1 cellular context compared by ENCODE assay signal in genomic region chr10:11757452-11757819, GRCh38.
A peak's percentile ranks its signal among the peaks of the same experiment; 100 is the strongest.
TF ChIP-seq lines count a peak whose summit lies in the region.

No MANE protein-coding gene starts in this region.

TF ChIP-seq in K562, 482 proteins besides CTCF, POLR2A, EP300 and RAD21 (continued from another document and continues in another):
- no peak for TF ChIP-seq TOE1 (IDR thresholded peaks at IDR 0.05; ENCODE audit: borderline replicate concordance)
- no peak for TF ChIP-seq TOE1 (CRISPR knock-in tag; IDR thresholded peaks at IDR 0.05; ENCODE audit: borderline replicate concordance, low read depth)
- no peak for TF ChIP-seq SP1 (CRISPR knock-in tag; IDR thresholded peaks at IDR 0.05)
- no peak for TF ChIP-seq CBX8 (IDR thresholded peaks at IDR 0.05; ENCODE audit: borderline replicate concordance, extremely low read depth, low read depth, low read length, poor library complexity, severe bottlenecking)
- peak; percentile 88 for TF ChIP-seq DACH1 (IDR thresholded peaks at IDR 0.05; ENCODE audit: partially characterized antibody)
- TF ChIP-seq FOXK1 (CRISPR knock-in tag; IDR thresholded peaks at IDR 0.05; ENCODE audit: borderline replicate concordance) = no peak
- no peak for TF ChIP-seq SIN3B (IDR thresholded peaks at IDR 0.05; ENCODE audit: low read depth)
- no peak for TF ChIP-seq TRIM25 (IDR thresholded peaks at IDR 0.05; ENCODE audit: borderline replicate concordance)
- no peak for TF ChIP-seq TCFL5 (CRISPR knock-in tag; conservative IDR thresholded peaks at IDR 0.05)
- peak; percentile 25; the same call in 1 of the 2 replicates for TF ChIP-seq ZFX (CRISPR knock-in tag; IDR thresholded peaks at IDR 0.05)
- TF ChIP-seq NR2C1 (IDR thresholded peaks at IDR 0.05) = peak; percentile 42; the same call in 1 of the 2 replicates
- TF ChIP-seq NR2C1 (tag; IDR thresholded peaks at IDR 0.05) = peak; percentile 58; the same call in 1 of the 2 replicates
- TF ChIP-seq TRIM24 (IDR thresholded peaks at IDR 0.05) = 0 out of 4 replicates have a peak, but pooled peaks of 1 of the 2 experiments have one; percentile 9
- no peak for TF ChIP-seq IRF2 (CRISPR knock-in tag; IDR thresholded peaks at IDR 0.05)
- TF ChIP-seq MAFG (tag; conservative IDR thresholded peaks at IDR 0.05) = peak; percentile 86
- TF ChIP-seq IFI16 (CRISPR knock-in tag; IDR thresholded peaks at IDR 0.05) = no peak
- 0 out of 2 replicates have a peak, but pooled peaks have one; percentile 13 for TF ChIP-seq MYC (IDR thresholded peaks at IDR 0.05; ENCODE audit: low read depth, low read length)
- no peak for TF ChIP-seq MYC (CRISPR knock-in tag; IDR thresholded peaks at IDR 0.05; ENCODE audit: borderline replicate concordance, low read depth)
- TF ChIP-seq, protein P1, sequence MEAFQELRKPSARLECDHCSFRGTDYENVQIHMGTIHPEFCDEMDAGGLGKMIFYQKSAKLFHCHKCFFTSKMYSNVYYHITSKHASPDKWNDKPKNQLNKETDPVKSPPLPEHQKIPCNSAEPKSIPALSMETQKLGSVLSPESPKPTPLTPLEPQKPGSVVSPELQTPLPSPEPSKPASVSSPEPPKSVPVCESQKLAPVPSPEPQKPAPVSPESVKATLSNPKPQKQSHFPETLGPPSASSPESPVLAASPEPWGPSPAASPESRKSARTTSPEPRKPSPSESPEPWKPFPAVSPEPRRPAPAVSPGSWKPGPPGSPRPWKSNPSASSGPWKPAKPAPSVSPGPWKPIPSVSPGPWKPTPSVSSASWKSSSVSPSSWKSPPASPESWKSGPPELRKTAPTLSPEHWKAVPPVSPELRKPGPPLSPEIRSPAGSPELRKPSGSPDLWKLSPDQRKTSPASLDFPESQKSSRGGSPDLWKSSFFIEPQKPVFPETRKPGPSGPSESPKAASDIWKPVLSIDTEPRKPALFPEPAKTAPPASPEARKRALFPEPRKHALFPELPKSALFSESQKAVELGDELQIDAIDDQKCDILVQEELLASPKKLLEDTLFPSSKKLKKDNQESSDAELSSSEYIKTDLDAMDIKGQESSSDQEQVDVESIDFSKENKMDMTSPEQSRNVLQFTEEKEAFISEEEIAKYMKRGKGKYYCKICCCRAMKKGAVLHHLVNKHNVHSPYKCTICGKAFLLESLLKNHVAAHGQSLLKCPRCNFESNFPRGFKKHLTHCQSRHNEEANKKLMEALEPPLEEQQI (IDR thresholded peaks at IDR 0.05) = no peak
- TF ChIP-seq ZNF232 (CRISPR knock-in tag; IDR thresholded peaks at IDR 0.05) = no peak
- TF ChIP-seq TAF7 (tag; IDR thresholded peaks at IDR 0.05) = no peak
- no peak for TF ChIP-seq DDX20 (tag; IDR thresholded peaks at IDR 0.05; ENCODE audit: low read depth)
- TF ChIP-seq ARID1B (IDR thresholded peaks at IDR 0.05) = peak; percentile 83
- no peak for TF ChIP-seq RFX7 (CRISPR knock-in tag; IDR thresholded peaks at IDR 0.05)
- TF ChIP-seq, protein P2, sequence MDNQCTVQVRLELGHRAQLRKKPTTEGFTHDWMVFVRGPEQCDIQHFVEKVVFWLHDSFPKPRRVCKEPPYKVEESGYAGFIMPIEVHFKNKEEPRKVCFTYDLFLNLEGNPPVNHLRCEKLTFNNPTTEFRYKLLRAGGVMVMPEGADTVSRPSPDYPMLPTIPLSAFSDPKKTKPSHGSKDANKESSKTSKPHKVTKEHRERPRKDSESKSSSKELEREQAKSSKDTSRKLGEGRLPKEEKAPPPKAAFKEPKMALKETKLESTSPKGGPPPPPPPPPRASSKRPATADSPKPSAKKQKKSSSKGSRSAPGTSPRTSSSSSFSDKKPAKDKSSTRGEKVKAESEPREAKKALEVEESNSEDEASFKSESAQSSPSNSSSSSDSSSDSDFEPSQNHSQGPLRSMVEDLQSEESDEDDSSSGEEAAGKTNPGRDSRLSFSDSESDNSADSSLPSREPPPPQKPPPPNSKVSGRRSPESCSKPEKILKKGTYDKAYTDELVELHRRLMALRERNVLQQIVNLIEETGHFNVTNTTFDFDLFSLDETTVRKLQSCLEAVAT (IDR thresholded peaks at IDR 0.05) = no peak
- TF ChIP-seq SMC3 (conservative IDR thresholded peaks at IDR 0.05; ENCODE audit: insufficient read depth, low read depth, low read length) = no peak
- peak in 1 of 2 experiments; percentile 75; a peak in 1 of 4 replicates for TF ChIP-seq TBL1XR1 (IDR thresholded peaks at IDR 0.05; ENCODE audit: low read length in 2 of 2)
- TF ChIP-seq, protein P3, sequence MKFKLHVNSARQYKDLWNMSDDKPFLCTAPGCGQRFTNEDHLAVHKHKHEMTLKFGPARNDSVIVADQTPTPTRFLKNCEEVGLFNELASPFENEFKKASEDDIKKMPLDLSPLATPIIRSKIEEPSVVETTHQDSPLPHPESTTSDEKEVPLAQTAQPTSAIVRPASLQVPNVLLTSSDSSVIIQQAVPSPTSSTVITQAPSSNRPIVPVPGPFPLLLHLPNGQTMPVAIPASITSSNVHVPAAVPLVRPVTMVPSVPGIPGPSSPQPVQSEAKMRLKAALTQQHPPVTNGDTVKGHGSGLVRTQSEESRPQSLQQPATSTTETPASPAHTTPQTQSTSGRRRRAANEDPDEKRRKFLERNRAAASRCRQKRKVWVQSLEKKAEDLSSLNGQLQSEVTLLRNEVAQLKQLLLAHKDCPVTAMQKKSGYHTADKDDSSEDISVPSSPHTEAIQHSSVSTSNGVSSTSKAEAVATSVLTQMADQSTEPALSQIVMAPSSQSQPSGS (CRISPR knock-in tag; IDR thresholded peaks at IDR 0.05) = no peak
- TF ChIP-seq ZNF263 (CRISPR knock-in tag; IDR thresholded peaks at IDR 0.05; ENCODE audit: borderline replicate concordance) = no peak
- TF ChIP-seq HDAC2 (IDR thresholded peaks at IDR 0.05) = peak; percentile 96
- TF ChIP-seq CREB1 (IDR thresholded peaks at IDR 0.05) = no peak
- no peak for TF ChIP-seq CREB1 (CRISPR knock-in tag; IDR thresholded peaks at IDR 0.05)
- no peak for TF ChIP-seq ETV5 (CRISPR knock-in tag; IDR thresholded peaks at IDR 0.05; ENCODE audit: low read depth)
- TF ChIP-seq NFXL1 (CRISPR knock-in tag; IDR thresholded peaks at IDR 0.05) = no peak
- TF ChIP-seq HMG20B (CRISPR knock-in tag; IDR thresholded peaks at IDR 0.05) = no peak
- no peak for TF ChIP-seq GTF2F1 (IDR thresholded peaks at IDR 0.05; ENCODE audit: low read depth, low read length)
- no peak for TF ChIP-seq ZNF589 (CRISPR knock-in tag; IDR thresholded peaks at IDR 0.05; ENCODE audit: low read depth)
- TF ChIP-seq ZNF445 (CRISPR knock-in tag; IDR thresholded peaks at IDR 0.05; ENCODE audit: low read depth) = no peak
- no peak for TF ChIP-seq ZNF444 (CRISPR knock-in tag; IDR thresholded peaks at IDR 0.05)
- TF ChIP-seq, protein P4, sequence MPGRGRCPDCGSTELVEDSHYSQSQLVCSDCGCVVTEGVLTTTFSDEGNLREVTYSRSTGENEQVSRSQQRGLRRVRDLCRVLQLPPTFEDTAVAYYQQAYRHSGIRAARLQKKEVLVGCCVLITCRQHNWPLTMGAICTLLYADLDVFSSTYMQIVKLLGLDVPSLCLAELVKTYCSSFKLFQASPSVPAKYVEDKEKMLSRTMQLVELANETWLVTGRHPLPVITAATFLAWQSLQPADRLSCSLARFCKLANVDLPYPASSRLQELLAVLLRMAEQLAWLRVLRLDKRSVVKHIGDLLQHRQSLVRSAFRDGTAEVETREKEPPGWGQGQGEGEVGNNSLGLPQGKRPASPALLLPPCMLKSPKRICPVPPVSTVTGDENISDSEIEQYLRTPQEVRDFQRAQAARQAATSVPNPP (IDR thresholded peaks at IDR 0.05; ENCODE audit: borderline replicate concordance, insufficient read depth, insufficient read length) = no peak
- TF ChIP-seq, protein P5, sequence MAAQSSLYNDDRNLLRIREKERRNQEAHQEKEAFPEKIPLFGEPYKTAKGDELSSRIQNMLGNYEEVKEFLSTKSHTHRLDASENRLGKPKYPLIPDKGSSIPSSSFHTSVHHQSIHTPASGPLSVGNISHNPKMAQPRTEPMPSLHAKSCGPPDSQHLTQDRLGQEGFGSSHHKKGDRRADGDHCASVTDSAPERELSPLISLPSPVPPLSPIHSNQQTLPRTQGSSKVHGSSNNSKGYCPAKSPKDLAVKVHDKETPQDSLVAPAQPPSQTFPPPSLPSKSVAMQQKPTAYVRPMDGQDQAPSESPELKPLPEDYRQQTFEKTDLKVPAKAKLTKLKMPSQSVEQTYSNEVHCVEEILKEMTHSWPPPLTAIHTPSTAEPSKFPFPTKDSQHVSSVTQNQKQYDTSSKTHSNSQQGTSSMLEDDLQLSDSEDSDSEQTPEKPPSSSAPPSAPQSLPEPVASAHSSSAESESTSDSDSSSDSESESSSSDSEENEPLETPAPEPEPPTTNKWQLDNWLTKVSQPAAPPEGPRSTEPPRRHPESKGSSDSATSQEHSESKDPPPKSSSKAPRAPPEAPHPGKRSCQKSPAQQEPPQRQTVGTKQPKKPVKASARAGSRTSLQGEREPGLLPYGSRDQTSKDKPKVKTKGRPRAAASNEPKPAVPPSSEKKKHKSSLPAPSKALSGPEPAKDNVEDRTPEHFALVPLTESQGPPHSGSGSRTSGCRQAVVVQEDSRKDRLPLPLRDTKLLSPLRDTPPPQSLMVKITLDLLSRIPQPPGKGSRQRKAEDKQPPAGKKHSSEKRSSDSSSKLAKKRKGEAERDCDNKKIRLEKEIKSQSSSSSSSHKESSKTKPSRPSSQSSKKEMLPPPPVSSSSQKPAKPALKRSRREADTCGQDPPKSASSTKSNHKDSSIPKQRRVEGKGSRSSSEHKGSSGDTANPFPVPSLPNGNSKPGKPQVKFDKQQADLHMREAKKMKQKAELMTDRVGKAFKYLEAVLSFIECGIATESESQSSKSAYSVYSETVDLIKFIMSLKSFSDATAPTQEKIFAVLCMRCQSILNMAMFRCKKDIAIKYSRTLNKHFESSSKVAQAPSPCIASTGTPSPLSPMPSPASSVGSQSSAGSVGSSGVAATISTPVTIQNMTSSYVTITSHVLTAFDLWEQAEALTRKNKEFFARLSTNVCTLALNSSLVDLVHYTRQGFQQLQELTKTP (IDR thresholded peaks at IDR 0.05; ENCODE audit: low read depth in 1 of 2, partially characterized antibody in 2 of 2) = no peak
- TF ChIP-seq ELK3 (CRISPR knock-in tag; IDR thresholded peaks at IDR 0.05) = no peak
- TF ChIP-seq TCF7L2 (IDR thresholded peaks at IDR 0.05; ENCODE audit: low read depth, low read length) = no peak
- TF ChIP-seq, protein P6, sequence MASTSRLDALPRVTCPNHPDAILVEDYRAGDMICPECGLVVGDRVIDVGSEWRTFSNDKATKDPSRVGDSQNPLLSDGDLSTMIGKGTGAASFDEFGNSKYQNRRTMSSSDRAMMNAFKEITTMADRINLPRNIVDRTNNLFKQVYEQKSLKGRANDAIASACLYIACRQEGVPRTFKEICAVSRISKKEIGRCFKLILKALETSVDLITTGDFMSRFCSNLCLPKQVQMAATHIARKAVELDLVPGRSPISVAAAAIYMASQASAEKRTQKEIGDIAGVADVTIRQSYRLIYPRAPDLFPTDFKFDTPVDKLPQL (IDR thresholded peaks at IDR 0.05; ENCODE audit: extremely low read depth, insufficient read length) = no peak
- TF ChIP-seq ATF3 (IDR thresholded peaks at IDR 0.05) = peak; percentile 50; the same call in 1 of the 2 replicates
- no peak; the same call in 1 of the 2 replicates for TF ChIP-seq ATF3 (CRISPR knock-in tag; conservative IDR thresholded peaks at IDR 0.05)
- TF ChIP-seq TEAD1 (CRISPR knock-in tag; IDR thresholded peaks at IDR 0.05) = no peak
- peak; percentile 84 for TF ChIP-seq BHLHE40 (IDR thresholded peaks at IDR 0.05; ENCODE audit: low read length)
- TF ChIP-seq SOX6 (IDR thresholded peaks at IDR 0.05) = peak; percentile 75
- TF ChIP-seq, protein P7, sequence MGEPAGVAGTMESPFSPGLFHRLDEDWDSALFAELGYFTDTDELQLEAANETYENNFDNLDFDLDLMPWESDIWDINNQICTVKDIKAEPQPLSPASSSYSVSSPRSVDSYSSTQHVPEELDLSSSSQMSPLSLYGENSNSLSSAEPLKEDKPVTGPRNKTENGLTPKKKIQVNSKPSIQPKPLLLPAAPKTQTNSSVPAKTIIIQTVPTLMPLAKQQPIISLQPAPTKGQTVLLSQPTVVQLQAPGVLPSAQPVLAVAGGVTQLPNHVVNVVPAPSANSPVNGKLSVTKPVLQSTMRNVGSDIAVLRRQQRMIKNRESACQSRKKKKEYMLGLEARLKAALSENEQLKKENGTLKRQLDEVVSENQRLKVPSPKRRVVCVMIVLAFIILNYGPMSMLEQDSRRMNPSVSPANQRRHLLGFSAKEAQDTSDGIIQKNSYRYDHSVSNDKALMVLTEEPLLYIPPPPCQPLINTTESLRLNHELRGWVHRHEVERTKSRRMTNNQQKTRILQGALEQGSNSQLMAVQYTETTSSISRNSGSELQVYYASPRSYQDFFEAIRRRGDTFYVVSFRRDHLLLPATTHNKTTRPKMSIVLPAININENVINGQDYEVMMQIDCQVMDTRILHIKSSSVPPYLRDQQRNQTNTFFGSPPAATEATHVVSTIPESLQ (CRISPR knock-in tag; IDR thresholded peaks at IDR 0.05) = no peak
- no peak for TF ChIP-seq ADNP (tag; IDR thresholded peaks at IDR 0.05)
- TF ChIP-seq CBX2 (IDR thresholded peaks at IDR 0.05; ENCODE audit: insufficient read depth, low read length, poor library complexity, severe bottlenecking) = no peak
